ENCODE assay signal across 1 cellular context in the genomic region with DNA sequence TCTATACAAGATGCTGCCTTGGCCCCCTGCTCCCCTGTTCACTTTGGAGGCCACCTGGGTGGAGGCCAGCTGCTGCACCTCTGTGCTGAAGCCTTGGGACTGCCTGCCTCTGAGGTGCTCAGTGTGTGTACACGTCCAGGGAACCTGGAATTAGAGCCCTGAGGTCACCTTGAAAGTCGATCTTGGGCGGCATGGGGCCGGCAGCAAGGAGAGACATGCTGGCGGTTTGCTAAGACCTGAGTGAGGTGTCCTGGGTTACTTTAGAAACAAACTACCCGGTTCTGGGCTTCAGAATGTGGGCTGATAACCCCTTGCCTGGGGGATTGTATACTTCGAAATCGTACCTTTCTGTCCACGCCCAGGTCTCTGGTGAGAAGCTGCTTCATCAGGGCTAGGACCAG.
TF ChIP-seq lines count a peak whose summit lies in the region.

No MANE protein-coding gene starts in this region.

TF ChIP-seq in neural cell, 6 proteins besides CTCF, POLR2A, EP300 and RAD21:
- TF ChIP-seq, protein P1, sequence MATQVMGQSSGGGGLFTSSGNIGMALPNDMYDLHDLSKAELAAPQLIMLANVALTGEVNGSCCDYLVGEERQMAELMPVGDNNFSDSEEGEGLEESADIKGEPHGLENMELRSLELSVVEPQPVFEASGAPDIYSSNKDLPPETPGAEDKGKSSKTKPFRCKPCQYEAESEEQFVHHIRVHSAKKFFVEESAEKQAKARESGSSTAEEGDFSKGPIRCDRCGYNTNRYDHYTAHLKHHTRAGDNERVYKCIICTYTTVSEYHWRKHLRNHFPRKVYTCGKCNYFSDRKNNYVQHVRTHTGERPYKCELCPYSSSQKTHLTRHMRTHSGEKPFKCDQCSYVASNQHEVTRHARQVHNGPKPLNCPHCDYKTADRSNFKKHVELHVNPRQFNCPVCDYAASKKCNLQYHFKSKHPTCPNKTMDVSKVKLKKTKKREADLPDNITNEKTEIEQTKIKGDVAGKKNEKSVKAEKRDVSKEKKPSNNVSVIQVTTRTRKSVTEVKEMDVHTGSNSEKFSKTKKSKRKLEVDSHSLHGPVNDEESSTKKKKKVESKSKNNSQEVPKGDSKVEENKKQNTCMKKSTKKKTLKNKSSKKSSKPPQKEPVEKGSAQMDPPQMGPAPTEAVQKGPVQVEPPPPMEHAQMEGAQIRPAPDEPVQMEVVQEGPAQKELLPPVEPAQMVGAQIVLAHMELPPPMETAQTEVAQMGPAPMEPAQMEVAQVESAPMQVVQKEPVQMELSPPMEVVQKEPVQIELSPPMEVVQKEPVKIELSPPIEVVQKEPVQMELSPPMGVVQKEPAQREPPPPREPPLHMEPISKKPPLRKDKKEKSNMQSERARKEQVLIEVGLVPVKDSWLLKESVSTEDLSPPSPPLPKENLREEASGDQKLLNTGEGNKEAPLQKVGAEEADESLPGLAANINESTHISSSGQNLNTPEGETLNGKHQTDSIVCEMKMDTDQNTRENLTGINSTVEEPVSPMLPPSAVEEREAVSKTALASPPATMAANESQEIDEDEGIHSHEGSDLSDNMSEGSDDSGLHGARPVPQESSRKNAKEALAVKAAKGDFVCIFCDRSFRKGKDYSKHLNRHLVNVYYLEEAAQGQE (IDR thresholded peaks at IDR 0.05; ENCODE audit: borderline replicate concordance), result no peak
- TF ChIP-seq MXI1 (conservative IDR thresholded peaks at IDR 0.05; ENCODE audit: poor library complexity, severe bottlenecking) (no peak), POLR2AphosphoS5 (IDR thresholded peaks at IDR 0.05) (no peak), EZH2 (IDR thresholded peaks at IDR 0.05; ENCODE audit: borderline replicate concordance, insufficient read depth, low read length, poor library complexity, severe bottlenecking) (no peak), SMC3 (conservative IDR thresholded peaks at IDR 0.05; ENCODE audit: poor library complexity) (no peak)
